ENCODE assay signal across 10 cellular contexts in genomic region chr11:110565344-110565684, GRCh38.
DNase-seq lines count a peak whose midpoint lies in the region; ATAC-seq and TF ChIP-seq lines count a peak whose summit lies in the region.
"Had no signal": no experiment of that assay in that cellular context is flagged by ENCODE, and none has a peak within 500 bp of the region (broad histone marks: within the 10 kb centered on the region; RNA-seq: fewer than 3 reads in every experiment).

No MANE protein-coding gene starts in this region.

- H3K4me3 Mint-ChIP-seq in progenitor cell of endocrine pancreas (ENCODE audit: low read depth) = no peak overlapping the region

- H3K4me1 Mint-ChIP-seq in progenitor cell of endocrine pancreas (ENCODE audit: low read depth) = peaks cover 4% of the 10 kb centered on the region

- peaks cover 28% of the 10 kb centered on the region for H3K27me3 Mint-ChIP-seq in progenitor cell of endocrine pancreas

- no peak for ATAC-seq in GM21737 (IDR thresholded peaks at IDR 0.05; ENCODE audit: unreplicated experiment)
- no peak for ATAC-seq in GM21526 (IDR thresholded peaks at IDR 0.05; ENCODE audit: low FRiP score, unreplicated experiment)

- no peaks in the 10 kb centered on the region for H3K9me3 Mint-ChIP-seq in progenitor cell of endocrine pancreas (ENCODE audit: low read depth)

- no peak for TF ChIP-seq CTCF in progenitor cell of endocrine pancreas (IDR thresholded peaks at IDR 0.05; ENCODE audit: unreplicated experiment)

- H3K27ac Mint-ChIP-seq in progenitor cell of endocrine pancreas = peak overlapping the region; percentile 2

- DNase-seq in DMS 273 (lab: John Stamatoyannopoulos, UW; ENCODE audit: unreplicated experiment) (peak; percentile 16), DMS 273 treated with DMSO at 0.1 percent for 48 hours (lab: John Stamatoyannopoulos, UW) (no peak), NCI-H524 treated with DMSO at 0.1 percent for 48 hours (lab: John Stamatoyannopoulos, UW) (peak; percentile 13), ecto neural progenitor cell (ENCODE audit: low spot score) (peak; percentile 50), progenitor cell of endocrine pancreas (ENCODE audit: low spot score, unreplicated experiment) (no peak), NK-92 (lab: John Stamatoyannopoulos, UW; ENCODE audit: unreplicated experiment) (no peak)
- DNase-seq: activated naive CD4-positive, alpha-beta T cell treated with Interleukin-2 at 50 U/mL for 16 hours; T1000 had no signal

- no peaks in the 10 kb centered on the region for H3K36me3 Mint-ChIP-seq in progenitor cell of endocrine pancreas (ENCODE audit: insufficient read depth)

Comparison
In these comparisons a context has a peak if more than half of its experiments do, and no peak if none do; other contexts are left out.
1. DNase-seq: peak in DMS 273 (single experiment), NCI-H524 treated with DMSO at 0.1 percent for 48 hours (single experiment) and ecto neural progenitor cell (single experiment); none in DMS 273 treated with DMSO at 0.1 percent for 48 hours (single experiment), progenitor cell of endocrine pancreas (single experiment) and NK-92 (single experiment).